ENCODE assay signal across 1 cellular context in the genomic region with DNA sequence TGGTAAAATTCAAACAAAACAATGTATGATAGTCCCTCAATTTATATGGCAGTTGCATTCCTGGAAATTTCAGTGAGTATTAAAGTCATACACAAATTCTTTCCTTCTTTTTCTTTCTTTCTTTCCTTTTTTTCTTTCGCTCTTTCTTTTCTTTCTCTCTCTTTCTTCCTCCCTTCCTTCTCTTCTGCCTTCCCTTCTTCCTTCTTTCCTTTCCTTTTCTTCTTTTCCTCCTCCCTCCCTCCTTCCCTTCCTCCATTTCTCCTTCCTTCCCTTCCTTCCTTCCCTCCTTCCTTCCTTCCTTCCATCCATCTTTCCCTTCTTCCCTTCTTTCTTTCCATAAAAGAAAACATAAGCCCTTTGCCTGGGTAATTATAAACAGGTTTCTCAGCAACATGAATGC.
TF ChIP-seq lines count a peak whose summit lies in the region.

No MANE protein-coding gene starts in this region.

TF ChIP-seq in K562, 482 proteins besides CTCF, POLR2A, EP300 and RAD21 (continued from another document):
- TF ChIP-seq, protein P1, sequence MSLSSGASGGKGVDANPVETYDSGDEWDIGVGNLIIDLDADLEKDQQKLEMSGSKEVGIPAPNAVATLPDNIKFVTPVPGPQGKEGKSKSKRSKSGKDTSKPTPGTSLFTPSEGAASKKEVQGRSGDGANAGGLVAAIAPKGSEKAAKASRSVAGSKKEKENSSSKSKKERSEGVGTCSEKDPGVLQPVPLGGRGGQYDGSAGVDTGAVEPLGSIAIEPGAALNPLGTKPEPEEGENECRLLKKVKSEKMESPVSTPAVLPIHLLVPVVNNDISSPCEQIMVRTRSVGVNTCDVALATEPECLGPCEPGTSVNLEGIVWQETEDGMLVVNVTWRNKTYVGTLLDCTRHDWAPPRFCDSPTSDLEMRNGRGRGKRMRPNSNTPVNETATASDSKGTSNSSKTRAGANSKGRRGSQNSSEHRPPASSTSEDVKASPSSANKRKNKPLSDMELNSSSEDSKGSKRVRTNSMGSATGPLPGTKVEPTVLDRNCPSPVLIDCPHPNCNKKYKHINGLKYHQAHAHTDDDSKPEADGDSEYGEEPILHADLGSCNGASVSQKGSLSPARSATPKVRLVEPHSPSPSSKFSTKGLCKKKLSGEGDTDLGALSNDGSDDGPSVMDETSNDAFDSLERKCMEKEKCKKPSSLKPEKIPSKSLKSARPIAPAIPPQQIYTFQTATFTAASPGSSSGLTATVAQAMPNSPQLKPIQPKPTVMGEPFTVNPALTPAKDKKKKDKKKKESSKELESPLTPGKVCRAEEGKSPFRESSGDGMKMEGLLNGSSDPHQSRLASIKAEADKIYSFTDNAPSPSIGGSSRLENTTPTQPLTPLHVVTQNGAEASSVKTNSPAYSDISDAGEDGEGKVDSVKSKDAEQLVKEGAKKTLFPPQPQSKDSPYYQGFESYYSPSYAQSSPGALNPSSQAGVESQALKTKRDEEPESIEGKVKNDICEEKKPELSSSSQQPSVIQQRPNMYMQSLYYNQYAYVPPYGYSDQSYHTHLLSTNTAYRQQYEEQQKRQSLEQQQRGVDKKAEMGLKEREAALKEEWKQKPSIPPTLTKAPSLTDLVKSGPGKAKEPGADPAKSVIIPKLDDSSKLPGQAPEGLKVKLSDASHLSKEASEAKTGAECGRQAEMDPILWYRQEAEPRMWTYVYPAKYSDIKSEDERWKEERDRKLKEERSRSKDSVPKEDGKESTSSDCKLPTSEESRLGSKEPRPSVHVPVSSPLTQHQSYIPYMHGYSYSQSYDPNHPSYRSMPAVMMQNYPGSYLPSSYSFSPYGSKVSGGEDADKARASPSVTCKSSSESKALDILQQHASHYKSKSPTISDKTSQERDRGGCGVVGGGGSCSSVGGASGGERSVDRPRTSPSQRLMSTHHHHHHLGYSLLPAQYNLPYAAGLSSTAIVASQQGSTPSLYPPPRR (CRISPR knock-in tag; IDR thresholded peaks at IDR 0.05; ENCODE audit: borderline replicate concordance) = no peak
- TF ChIP-seq STAT5A (IDR thresholded peaks at IDR 0.05; ENCODE audit: borderline replicate concordance, low read length) = no peak
